Comparison of ENCODE assay signal across 18 cellular contexts in genomic region chrX:49242545-49243066, GRCh38. TPM values are rescaled to one million over a fixed set of nuclear protein-coding genes. Genes with fewer than 3 reads are reported as not detected.
"Had no signal": no experiment of that assay in that cellular context is flagged by ENCODE, and none has a peak within 500 bp of the region (broad histone marks: within the 10 kb centered on the region; RNA-seq: fewer than 3 reads in every experiment).

No MANE protein-coding gene starts in this region.

- H3K4me3 ChIP-seq: smooth muscle cell, suprapubic skin, upper lobe of left lung had no signal

- H3K4me1 ChIP-seq: suprapubic skin, upper lobe of left lung had no signal

- H3K27me3 Mint-ChIP-seq: activated CD4-positive, alpha-beta T cell treated with anti-CD3 and anti-CD28 coated beads, Interleukin-2, amount 10 ng/mL, durations not matched to agents 7 days and 5 days; activated naive CD8-positive, alpha-beta T cell treated with anti-CD3 and anti-CD28 coated beads, Interleukin-2, amount 50 U/mL, for 24 hours; progenitor cell of endocrine pancreas had no signal

- DNase-seq: activated CD4-positive, alpha-beta T cell treated with anti-CD3 and anti-CD28 coated beads, Interleukin-2, amount 10 ng/mL, durations not matched to agents 7 days and 5 days; activated CD8-positive, alpha-beta memory T cell treated with anti-CD3 and anti-CD28 coated beads for 24 hours; activated naive CD4-positive, alpha-beta T cell treated with Interleukin-2 at 50 U/mL for 16 hours; activated naive CD8-positive, alpha-beta T cell treated with anti-CD3 and anti-CD28 coated beads, Interleukin-2, amount 50 U/mL, for 24 hours; caudate nucleus; cortex of kidney; natural killer cell; nucleus accumbens; right cardiac atrium; stimulated activated naive B cell treated with anti-CD40 and anti-IgM and Interleukin-4, amounts not matched to agents 10 μg/mL and 1 μg/mL and 100 μg/mL, for 72 hours; T-helper 9 cell; upper lobe of left lung had no signal

- H3K4me1 Mint-ChIP-seq: natural killer cell had no signal

- H3K36me3 Mint-ChIP-seq: natural killer cell had no signal

- H3K4me2 ChIP-seq: smooth muscle cell had no signal

- ATAC-seq: activated naive CD8-positive, alpha-beta T cell treated with anti-CD3 and anti-CD28 coated beads, Interleukin-2, amount 50 U/mL, for 24 hours; esophagus mucosa; natural killer cell; right cardiac atrium; stimulated activated naive B cell treated with anti-CD40 and anti-IgM and Interleukin-4, amounts not matched to agents 10 μg/mL and 1 μg/mL and 100 μg/mL, for 72 hours had no signal

- H3K27me3 ChIP-seq: suprapubic skin, upper lobe of left lung had no signal

- H3K27ac Mint-ChIP-seq: activated CD4-positive, alpha-beta T cell treated with anti-CD3 and anti-CD28 coated beads, Interleukin-2, amount 10 ng/mL, durations not matched to agents 7 days and 5 days; activated naive CD8-positive, alpha-beta T cell treated with anti-CD3 and anti-CD28 coated beads, Interleukin-2, amount 50 U/mL, for 24 hours; natural killer cell; progenitor cell of endocrine pancreas; stimulated activated naive B cell treated with anti-CD40 and anti-IgM and Interleukin-4, amounts not matched to agents 10 μg/mL and 1 μg/mL and 100 μg/mL, for 72 hours had no signal

- H3K9me3 Mint-ChIP-seq: activated CD4-positive, alpha-beta T cell treated with anti-CD3 and anti-CD28 coated beads, Interleukin-2, amount 10 ng/mL, durations not matched to agents 7 days and 5 days; activated naive CD8-positive, alpha-beta T cell treated with anti-CD3 and anti-CD28 coated beads, Interleukin-2, amount 50 U/mL, for 24 hours; natural killer cell; stimulated activated naive B cell treated with anti-CD40 and anti-IgM and Interleukin-4, amounts not matched to agents 10 μg/mL and 1 μg/mL and 100 μg/mL, for 72 hours had no signal

- H3K27ac ChIP-seq: suprapubic skin, upper lobe of left lung, VCaP had no signal

- H3K9me3 ChIP-seq: suprapubic skin, upper lobe of left lung had no signal

- H3K4me3 Mint-ChIP-seq: activated CD4-positive, alpha-beta T cell treated with anti-CD3 and anti-CD28 coated beads, Interleukin-2, amount 10 ng/mL, durations not matched to agents 7 days and 5 days; activated naive CD8-positive, alpha-beta T cell treated with anti-CD3 and anti-CD28 coated beads, Interleukin-2, amount 50 U/mL, for 24 hours; natural killer cell; stimulated activated naive B cell treated with anti-CD40 and anti-IgM and Interleukin-4, amounts not matched to agents 10 μg/mL and 1 μg/mL and 100 μg/mL, for 72 hours had no signal

RNA-seq across cellular contexts. Expression of gene CACNA1F, which starts 9.5 kb away (rescaled TPM):
- total RNA-seq: fibroblast of villous mesenchyme, smooth muscle cell had no signal

RNA-seq across cellular contexts. Expression of gene FOXP3, which starts 21.9 kb away (rescaled TPM):
- total RNA-seq: smooth muscle cell had no signal

RNA-seq across cellular contexts. Expression of gene SYP, which starts 42.6 kb away (rescaled TPM):
- total RNA-seq: fibroblast of villous mesenchyme, smooth muscle cell had no signal
